ENCODE assay signal across 28 cellular contexts in the genomic region with DNA sequence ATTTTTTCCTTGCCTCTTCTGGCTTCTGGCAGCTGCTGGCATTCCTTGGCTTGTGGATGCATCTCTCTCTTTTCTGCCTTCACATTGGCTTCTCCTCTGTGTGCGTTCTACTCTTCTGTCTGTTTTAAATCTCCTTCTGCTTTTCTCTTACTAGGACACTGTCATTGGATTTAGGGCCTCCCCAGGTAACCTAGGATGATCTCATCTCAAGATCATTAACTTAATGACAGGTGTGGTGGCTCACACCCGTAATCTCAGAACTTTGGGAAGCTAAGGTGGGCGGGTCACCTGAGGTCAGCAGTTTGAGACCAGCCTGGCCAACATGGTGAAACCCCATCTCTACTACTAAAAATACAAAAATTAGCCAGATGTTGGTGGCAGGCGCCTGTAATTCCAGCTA.
"Had no signal": no experiment of that assay in that cellular context is flagged by ENCODE, and none has a peak within 500 bp of the region (broad histone marks: within the 10 kb centered on the region; RNA-seq: fewer than 3 reads in every experiment).

No MANE protein-coding gene starts in this region.

- H3K27me3 ChIP-seq: colonic mucosa, dorsolateral prefrontal cortex, esophagus muscularis mucosa, esophagus squamous epithelium, foreskin keratinocyte, gastrocnemius medialis, gastroesophageal sphincter, heart left ventricle, heart right ventricle had no signal

- H3K4me1 ChIP-seq: colonic mucosa, foreskin keratinocyte had no signal

- H3K36me3 ChIP-seq: colonic mucosa, esophagus muscularis mucosa, esophagus squamous epithelium, gastrocnemius medialis, gastroesophageal sphincter, heart left ventricle, heart right ventricle had no signal

- ATAC-seq: effector memory CD8-positive, alpha-beta T cell; esophagus mucosa; foreskin keratinocyte; gastrocnemius medialis; gastroesophageal sphincter; heart left ventricle; heart right ventricle had no signal

- DNase-seq: colonic mucosa; cortex of kidney; dermis blood vessel endothelial cell; dorsolateral prefrontal cortex; effector CD4-positive, alpha-beta T cell; effector CD8-positive, alpha-beta T cell; effector memory CD4-positive, alpha-beta T cell; effector memory CD8-positive, alpha-beta T cell; endodermal cell; erythroblast; esophagus squamous epithelium; foreskin fibroblast; foreskin keratinocyte; foreskin melanocyte; gastrocnemius medialis; glutamatergic neuron; head of caudate nucleus; heart left ventricle; heart right ventricle had no signal

- H3K4me3 ChIP-seq: colonic mucosa, coronary artery, dorsolateral prefrontal cortex, esophagus muscularis mucosa, esophagus squamous epithelium, gastrocnemius medialis, gastroesophageal sphincter, heart left ventricle, heart right ventricle had no signal

- H3K9me3 ChIP-seq: colonic mucosa, esophagus muscularis mucosa, esophagus squamous epithelium, gastrocnemius medialis, gastroesophageal sphincter had no signal

- FAIRE-seq: colon, endometrium, endothelial cell of umbilical vein, frontal cortex had no signal

- H3K27ac ChIP-seq: colonic mucosa, coronary artery, dorsolateral prefrontal cortex, epithelial cell of prostate, esophagus muscularis mucosa, esophagus squamous epithelium, foreskin keratinocyte, gastrocnemius medialis, gastroesophageal sphincter, heart left ventricle, heart right ventricle had no signal
